20 cellular contexts compared by ENCODE assay signal in the genomic region with DNA sequence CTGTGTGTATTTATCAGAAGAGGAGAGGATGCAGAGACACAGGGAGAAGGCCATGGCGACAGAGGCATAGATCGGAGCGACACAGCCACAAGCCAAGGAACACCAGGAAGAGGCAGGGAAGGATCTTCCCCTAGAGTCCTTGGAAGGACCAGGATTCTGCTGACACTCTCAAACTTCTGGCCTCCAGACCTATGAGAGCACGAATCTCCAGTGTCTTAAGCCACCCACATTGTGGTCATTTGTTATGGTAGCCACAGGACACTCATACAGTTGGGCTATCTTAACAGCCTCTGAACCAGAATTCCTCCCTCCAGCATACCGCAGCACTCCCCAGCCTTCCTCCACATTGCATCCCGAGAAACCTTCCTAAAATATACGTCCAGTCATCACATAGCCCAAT.
DNase-seq lines count a peak whose midpoint lies in the region; ATAC-seq and TF ChIP-seq lines count a peak whose summit lies in the region.
"Had no signal": no experiment of that assay in that cellular context is flagged by ENCODE, and none has a peak within 500 bp of the region (broad histone marks: within the 10 kb centered on the region; RNA-seq: fewer than 3 reads in every experiment).

No MANE protein-coding gene starts in this region.

- intact Hi-C loops in vagina (cut with DNase I) = loop anchor here (5.0 kb wide), 1 partner anchor 862 kb away; the partner anchor contains the start of gene EBF3
- intact Hi-C loops in Calu3 (cut with micrococcal nuclease; ENCODE audit: unreplicated experiment) = no loop called here

- H3K9me3 Mint-ChIP-seq in activated CD8-positive, alpha-beta memory T cell treated with anti-CD3 and anti-CD28 coated beads, Interleukin-2, amount 10 ng/mL, durations not matched to agents 7 days and 5 days (ENCODE audit: low read depth) = no peaks in the 10 kb centered on the region
- peaks cover 0 to 2% (median 0%) of the 10 kb centered on the region in 7 donors for H3K9me3 Mint-ChIP-seq in CD4-positive, CD25-positive, alpha-beta regulatory T cell
- H3K9me3 Mint-ChIP-seq in neural crest cell (no peaks in the 10 kb centered on the region), Calu3 (ENCODE audit: low read depth, unreplicated experiment) (peaks cover 7% of the 10 kb centered on the region)

- H3K36me3 ChIP-seq in CD4-positive, CD25-positive, alpha-beta regulatory T cell (ENCODE audit: control insufficient read depth, insufficient read depth, low read length) = no peaks in the 10 kb centered on the region
- H3K36me3 ChIP-seq in vagina = no peaks in the 10 kb centered on the region
- H3K36me3 ChIP-seq: HAP-1 had no signal

- peaks cover 32% of the 10 kb centered on the region for H3K4me1 ChIP-seq in CD4-positive, CD25-positive, alpha-beta regulatory T cell (ENCODE audit: control insufficient read depth, insufficient read depth, low read length, poor library complexity, severe bottlenecking)
- peaks cover 19% of the 10 kb centered on the region for H3K4me1 ChIP-seq in vagina
- H3K4me1 ChIP-seq: A549, HAP-1 had no signal

- ATAC-seq in activated CD8-positive, alpha-beta memory T cell treated with anti-CD3 and anti-CD28 coated beads, Interleukin-2, amount 10 ng/mL, durations not matched to agents 7 days and 5 days = no peak
- no peak for ATAC-seq in CD4-positive, CD25-positive, alpha-beta regulatory T cell (ENCODE audit: low read depth in 2 of 2)
- ATAC-seq: A549, GM12878, HepG2 had no signal

- no peaks in the 10 kb centered on the region for H3K27me3 Mint-ChIP-seq in activated CD8-positive, alpha-beta memory T cell treated with anti-CD3 and anti-CD28 coated beads, Interleukin-2, amount 10 ng/mL, durations not matched to agents 7 days and 5 days
- H3K27me3 Mint-ChIP-seq in CD4-positive, CD25-positive, alpha-beta regulatory T cell = no peaks in the 10 kb centered on the region
- peaks cover 4% of the 10 kb centered on the region for H3K27me3 Mint-ChIP-seq in neural crest cell (ENCODE audit: low read depth)
- H3K27me3 Mint-ChIP-seq in Calu3 (ENCODE audit: unreplicated experiment) = no peaks in the 10 kb centered on the region
- H3K27me3 Mint-ChIP-seq: CD4-positive, alpha-beta memory T cell; IgD-negative memory B cell had no signal

- CTCF ChIA-PET in activated CD8-positive, alpha-beta memory T cell treated with anti-CD3 and anti-CD28 coated beads, Interleukin-2, amount 10 ng/mL, durations not matched to agents 7 days and 5 days (lab: Charles Lee) = no interaction called here
- CTCF ChIA-PET in Calu3 (lab: Charles Lee) = no interaction called here

- H3K4me1 Mint-ChIP-seq in activated CD8-positive, alpha-beta memory T cell treated with anti-CD3 and anti-CD28 coated beads, Interleukin-2, amount 10 ng/mL, durations not matched to agents 7 days and 5 days = peaks cover 13% of the 10 kb centered on the region
- peaks cover 0 to 50% (median 33%) of the 10 kb centered on the region in 4 donors for H3K4me1 Mint-ChIP-seq in CD4-positive, CD25-positive, alpha-beta regulatory T cell
- H3K4me1 Mint-ChIP-seq in neural crest cell (peaks cover 6% of the 10 kb centered on the region), Calu3 (ENCODE audit: low read depth, unreplicated experiment) (no peaks in the 10 kb centered on the region)

- peaks cover 1% of the 10 kb centered on the region for H3K36me3 Mint-ChIP-seq in activated CD8-positive, alpha-beta memory T cell treated with anti-CD3 and anti-CD28 coated beads, Interleukin-2, amount 10 ng/mL, durations not matched to agents 7 days and 5 days
- H3K36me3 Mint-ChIP-seq in CD4-positive, CD25-positive, alpha-beta regulatory T cell = peaks cover 4% of the 10 kb centered on the region
- no peaks in the 10 kb centered on the region for H3K36me3 Mint-ChIP-seq in neural crest cell (ENCODE audit: low read depth)
- H3K36me3 Mint-ChIP-seq in Calu3 (ENCODE audit: insufficient read depth, unreplicated experiment) = no peaks in the 10 kb centered on the region
- H3K36me3 Mint-ChIP-seq: CD4-positive, alpha-beta memory T cell; IgD-negative memory B cell had no signal

- no peaks in the 10 kb centered on the region for H3K9me3 ChIP-seq in CD4-positive, CD25-positive, alpha-beta regulatory T cell (ENCODE audit: control insufficient read depth in 2 of 2, low read length in 2 of 2)
- no peaks in the 10 kb centered on the region for H3K9me3 ChIP-seq in vagina
- H3K9me3 ChIP-seq: A549, HAP-1 had no signal

- no peak for TF ChIP-seq POLR2A in vagina (IDR thresholded peaks at IDR 0.05)

- H3K27ac Mint-ChIP-seq in activated CD8-positive, alpha-beta memory T cell treated with anti-CD3 and anti-CD28 coated beads, Interleukin-2, amount 10 ng/mL, durations not matched to agents 7 days and 5 days = no peak overlapping the region
- peak overlapping the region in 2 of 3 donors; percentile 6 to 18 for H3K27ac Mint-ChIP-seq in CD4-positive, CD25-positive, alpha-beta regulatory T cell
- H3K27ac Mint-ChIP-seq in neural crest cell (ENCODE audit: unreplicated experiment) (peak overlapping the region; percentile 22), Calu3 (ENCODE audit: unreplicated experiment) (no peak overlapping the region)
- H3K27ac Mint-ChIP-seq: CD4-positive, alpha-beta memory T cell; IgD-negative memory B cell had no signal

- H3K27ac ChIP-seq in CD4-positive, CD25-positive, alpha-beta regulatory T cell (ENCODE audit: insufficient read depth, low read length, poor library complexity, severe bottlenecking) = no peak overlapping the region
- H3K27ac ChIP-seq in vagina = no peak overlapping the region
- H3K27ac ChIP-seq: 22Rv1, A549, C4-2B had no signal

- no peak overlapping the region for H3K4me3 ChIP-seq in CD4-positive, CD25-positive, alpha-beta regulatory T cell (ENCODE audit: low read depth, low read length)
- H3K4me3 ChIP-seq in vagina = no peak overlapping the region
- H3K4me3 ChIP-seq: A549, GM12878, HAP-1 had no signal

- no peak overlapping the region for H3K4me3 Mint-ChIP-seq in activated CD8-positive, alpha-beta memory T cell treated with anti-CD3 and anti-CD28 coated beads, Interleukin-2, amount 10 ng/mL, durations not matched to agents 7 days and 5 days
- H3K4me3 Mint-ChIP-seq in CD4-positive, CD25-positive, alpha-beta regulatory T cell = peak overlapping the region in 2 of 4 donors; percentile 3 to 48
- no peak overlapping the region for H3K4me3 Mint-ChIP-seq in neural crest cell
- H3K4me3 Mint-ChIP-seq in Calu3 (ENCODE audit: low read depth, unreplicated experiment) = no peak overlapping the region
- H3K4me3 Mint-ChIP-seq: CD4-positive, alpha-beta memory T cell; IgD-negative memory B cell had no signal

- no peaks in the 10 kb centered on the region for H3K27me3 ChIP-seq in CD4-positive, CD25-positive, alpha-beta regulatory T cell (ENCODE audit: control insufficient read depth, insufficient read depth, low read length)
- no peaks in the 10 kb centered on the region for H3K27me3 ChIP-seq in vagina

- no TSS peak for BruUV-seq in Calu3 (replicated peaks; lab: Mats Ljungman, UMichigan)

- DNase-seq in activated CD8-positive, alpha-beta memory T cell treated with anti-CD3 and anti-CD28 coated beads, Interleukin-2, amount 10 ng/mL, durations not matched to agents 7 days and 5 days = peak; percentile 1
- no peak for DNase-seq in activated CD8-positive, alpha-beta memory T cell treated with anti-CD3 and anti-CD28 coated beads for 24 hours
- no peak for DNase-seq in CD4-positive, CD25-positive, alpha-beta regulatory T cell
- DNase-seq in neural crest cell (ENCODE audit: low read depth, low spot score) (no peak), vagina (ENCODE audit: extremely low spot score in 2 of 2) (peak; percentile 58 to 60), Calu3 (no peak)
- no peak for DNase-seq in activated CD4-positive, alpha-beta T cell treated with anti-CD3 and anti-CD28 coated beads for 1 hour
- DNase-seq: AML-193; CD4-positive, alpha-beta memory T cell; DMS 273 treated with DMSO at 0.1 percent for 48 hours; DMS53; DND-41; EL had no signal

- TF ChIP-seq CTCF in neural crest cell (conservative IDR thresholded peaks at IDR 0.05) = no peak
- no peak for TF ChIP-seq CTCF in vagina (IDR thresholded peaks at IDR 0.05)
- TF ChIP-seq CTCF in Calu3 (IDR thresholded peaks at IDR 0.05; ENCODE audit: unreplicated experiment) = no peak

Comparison
In these comparisons a context has a peak if more than half of its experiments do, and no peak if none do; other contexts are left out.
1. DNase-seq: peak in activated CD8-positive, alpha-beta memory T cell treated with anti-CD3 and anti-CD28 coated beads, Interleukin-2, amount 10 ng/mL, durations not matched to agents 7 days and 5 days (single experiment) and vagina (2 of 2); none in activated CD8-positive, alpha-beta memory T cell treated with anti-CD3 and anti-CD28 coated beads for 24 hours (single experiment), CD4-positive, CD25-positive, alpha-beta regulatory T cell (0 of 3), neural crest cell (single experiment), Calu3 (single experiment) and activated CD4-positive, alpha-beta T cell treated with anti-CD3 and anti-CD28 coated beads for 1 hour (single experiment).
2. H3K27ac Mint-ChIP-seq: peak in CD4-positive, CD25-positive, alpha-beta regulatory T cell (2 of 3) and neural crest cell (single experiment); none in activated CD8-positive, alpha-beta memory T cell treated with anti-CD3 and anti-CD28 coated beads, Interleukin-2, amount 10 ng/mL, durations not matched to agents 7 days and 5 days (single experiment) and Calu3 (single experiment).